9 cellular contexts compared by ENCODE assay signal in the genomic region with DNA sequence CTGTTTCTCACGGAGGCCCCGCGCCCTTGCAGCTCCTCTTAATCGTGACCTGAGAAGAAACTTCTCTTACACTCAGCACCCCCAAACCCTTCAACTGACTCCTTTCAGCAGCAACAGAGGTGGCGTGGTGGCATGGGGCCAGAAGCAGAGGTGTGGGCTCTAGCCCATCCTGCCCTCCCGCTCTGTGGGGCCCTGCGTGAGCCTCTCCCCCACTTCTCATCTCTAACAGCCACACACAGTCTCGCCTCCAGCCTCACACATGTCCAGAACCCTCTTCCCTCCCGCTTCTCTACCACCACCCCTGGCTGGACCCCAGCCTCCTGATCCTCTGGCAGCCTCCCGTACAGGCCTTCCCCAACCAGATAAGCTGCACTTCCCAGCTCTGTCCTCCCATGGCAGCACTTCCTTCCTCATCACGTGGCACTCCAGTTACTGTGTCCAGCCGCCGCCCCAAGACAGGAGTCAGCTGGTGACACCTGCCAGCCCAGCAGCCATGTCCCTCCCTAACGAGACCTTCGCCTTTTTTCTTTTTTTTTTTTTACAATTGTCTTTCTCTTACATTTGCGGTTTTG. TPM values are rescaled to one million over a fixed set of nuclear protein-coding genes. Genes with fewer than 3 reads are reported as not detected.
DNase-seq lines count a peak whose midpoint lies in the region; ATAC-seq, FAIRE-seq and TF ChIP-seq lines count a peak whose summit lies in the region.
"Had no signal": no experiment of that assay in that cellular context is flagged by ENCODE, and none has a peak within 500 bp of the region (broad histone marks: within the 10 kb centered on the region; RNA-seq: fewer than 3 reads in every experiment).

No MANE protein-coding gene starts in this region.

- H2AFZ ChIP-seq in Karpas-422 (ENCODE audit: low read length) (no peak overlapping the region), K562 (ENCODE audit: low read depth, low read length) (no peak overlapping the region)

- H3K4me1 ChIP-seq in Karpas-422 (ENCODE audit: low read length) (peaks cover 10% of the 10 kb centered on the region), K562 (replicated peaks in 1 of 2; ENCODE audit: control insufficient read depth in 2 of 2, insufficient read depth in 2 of 2, low read length in 2 of 2) (peaks cover 37 to 38% of the 10 kb centered on the region in 2 experiments)

- peak; percentile 33 for ATAC-seq in K562
- ATAC-seq in natural killer cell treated with Interleukin-12 subunit alpha and Interleukin-12 subunit beta and Interleukin-15 and Interleukin-18, amount 100 ng/mL, for 72 hours = peak; percentile 20 to 22

- H3K27me3 Mint-ChIP-seq in natural killer cell treated with Interleukin-12 subunit alpha and Interleukin-12 subunit beta and Interleukin-15 and Interleukin-18, amount 100 ng/mL, for 72 hours = no peaks in the 10 kb centered on the region

- no peak overlapping the region for H3K27ac ChIP-seq in Karpas-422 (ENCODE audit: low read length)
- H3K27ac ChIP-seq in K562 (ENCODE audit: extremely low read depth, low read depth, low read length) = no peak overlapping the region

- WGBS in K562 (ENCODE audit: insufficient coverage, low coverage, missing lambda C conversion rate) = 57% methylated on average over 13 of the region's 16 CpGs

- H3K36me3 ChIP-seq in Karpas-422 (ENCODE audit: insufficient read depth, low read length) = no peaks in the 10 kb centered on the region
- peaks cover 10% of the 10 kb centered on the region; the same call in 2 of the 3 replicates for H3K36me3 ChIP-seq in K562 (ENCODE audit: control insufficient read depth, insufficient read depth, low read length)

- H3K9me1 ChIP-seq in K562 (ENCODE audit: control insufficient read depth, insufficient read depth, low read length) = no peaks in the 10 kb centered on the region

- peak; percentile 70 for FAIRE-seq in K562 (lab: Jason Lieb, UNC)
- FAIRE-seq: islet of Langerhans had no signal

- 0 out of 4 replicates have a peak, but pooled peaks of 1 of the 2 experiments have one; percentile 13 for TF ChIP-seq RAD21 in K562 (CRISPR knock-in tag; conservative IDR thresholded peaks at IDR 0.05 in 1 of 2, IDR thresholded peaks at IDR 0.05 in 1 of 2)

- H3K27ac Mint-ChIP-seq in natural killer cell treated with Interleukin-12 subunit alpha and Interleukin-12 subunit beta and Interleukin-15 and Interleukin-18, amount 100 ng/mL, for 72 hours = peak overlapping the region; percentile 94 to 95

- in situ Hi-C loops in K562 (cut with MboI) = no loop called here

- H4K20me1 ChIP-seq in Karpas-422 (ENCODE audit: insufficient read depth, low read depth, low read length) (0 out of 2 replicates have a peak, but pooled peaks cover 3% of the 10 kb centered on the region), K562 (replicated peaks; ENCODE audit: control insufficient read depth, insufficient read depth, low read length) (no peaks in the 10 kb centered on the region)

- H3K9me3 ChIP-seq in Karpas-422 (ENCODE audit: low read length) = no peaks in the 10 kb centered on the region
- no peaks in the 10 kb centered on the region for H3K9me3 ChIP-seq in K562 (replicated peaks; ENCODE audit: control insufficient read depth, insufficient read depth, low read depth, low read length)

- H3K9ac ChIP-seq in Karpas-422 (ENCODE audit: low read length) (peak overlapping the region; percentile 21; the same call in 1 of the 2 replicates), K562 (ENCODE audit: insufficient read depth in 1 of 2, low read depth in 2 of 2, low read length in 2 of 2) (peak overlapping the region in 1 of 2 experiments; percentile 27; a peak in 1 of 4 replicates)

- POLR2A ChIA-PET in K562 (lab: Yijun Ruan, JAX) = interaction anchor here (1.0 to 2.6 kb wide), 3 partner anchors 12 to 35 kb away, joined by 3 to 7 read pairs (median 4); partner anchors contain the start of gene KDM8

- peak overlapping the region; percentile 89 for H3K4me3 Mint-ChIP-seq in natural killer cell treated with Interleukin-12 subunit alpha and Interleukin-12 subunit beta and Interleukin-15 and Interleukin-18, amount 100 ng/mL, for 72 hours

- BruUV-seq in K562 (replicated peaks; lab: Mats Ljungman, UMichigan) = no TSS peak

- TF ChIP-seq EP300 in K562 (IDR thresholded peaks at IDR 0.05; ENCODE audit: low read length) = no peak

- no peaks in the 10 kb centered on the region for H3K79me2 ChIP-seq in Karpas-422 (ENCODE audit: low read length)
- 0 out of 3 replicates have a peak, but pooled peaks cover 4% of the 10 kb centered on the region for H3K79me2 ChIP-seq in K562 (ENCODE audit: control insufficient read depth, insufficient read depth, low read length)

- CTCF ChIA-PET in K562 (lab: Yijun Ruan, JAX; ENCODE audit: low intra/inter-chr PET ratio) = interaction anchor here (1.1 kb wide), 1 partner anchor 131 kb away, joined by 3 read pairs; no protein-coding TSS in a partner anchor

- H3K27me3 ChIP-seq in Karpas-422 (ENCODE audit: low read length) (no peaks in the 10 kb centered on the region), K562 (ENCODE audit: control insufficient read depth in 2 of 2, insufficient read depth in 2 of 2, low read length in 2 of 2) (no peaks in the 10 kb centered on the region)

- H3K4me3 ChIP-seq in Karpas-422 (ENCODE audit: low read length) (no peak overlapping the region), K562 (no peak overlapping the region)

- peaks cover 53 to 60% of the 10 kb centered on the region in 2 donors for H3K4me1 Mint-ChIP-seq in natural killer cell treated with Interleukin-12 subunit alpha and Interleukin-12 subunit beta and Interleukin-15 and Interleukin-18, amount 100 ng/mL, for 72 hours (ENCODE audit: low read depth in 2 of 2)

- peak in 1 of 3 experiments; percentile 16; a peak in 1 of 6 replicates for TF ChIP-seq CTCF in K562 (IDR thresholded peaks at IDR 0.05 in 2 of 3, conservative IDR thresholded peaks at IDR 0.05 in 1 of 3; ENCODE audit: insufficient read depth in 2 of 3, low read depth in 1 of 3, low read length in 3 of 3)

- no peak for TF ChIP-seq POLR2A in K562 (conservative IDR thresholded peaks at IDR 0.05)

- H3K36me3 Mint-ChIP-seq in natural killer cell treated with Interleukin-12 subunit alpha and Interleukin-12 subunit beta and Interleukin-15 and Interleukin-18, amount 100 ng/mL, for 72 hours = no peaks in the 10 kb centered on the region

- H3K4me2 ChIP-seq in Karpas-422 (ENCODE audit: low read depth, low read length, poor library complexity, severe bottlenecking) (no peak overlapping the region), K562 (ENCODE audit: insufficient read depth, low read length) (no peak overlapping the region)

- intact Hi-C loops in K562 (cut with micrococcal nuclease) = no loop called here

- H3K9me2 ChIP-seq in Karpas-422 (replicated peaks; ENCODE audit: insufficient read depth, low read length) = no peaks in the 10 kb centered on the region

- peak; percentile 50 for DNase-seq in activated gamma-delta T cell treated with Interleukin-2 at 50 U/mL for 16 hours
- DNase-seq in activated gamma-delta T cell (lab: John Stamatoyannopoulos, UW) = no peak
- DNase-seq in Karpas-422 = no peak
- peak in 3 of 4 experiments; percentile 25 to 56 (median 36) for DNase-seq in K562 (ENCODE audit: extremely low read depth in 1 of 4, low spot score in 3 of 4)
- no peak for DNase-seq in natural killer cell treated with Interleukin-12 subunit alpha and Interleukin-12 subunit beta and Interleukin-15 and Interleukin-18, amount 100 ng/mL, for 72 hours (ENCODE audit: low spot score)
- no peak for DNase-seq in NCI-H146 (lab: John Stamatoyannopoulos, UW)
- no peak for DNase-seq in DMS 273 (lab: John Stamatoyannopoulos, UW; ENCODE audit: unreplicated experiment)
- no peak for DNase-seq in NCI-H1417 (lab: John Stamatoyannopoulos, UW)

- no peaks in the 10 kb centered on the region for H3K9me3 Mint-ChIP-seq in natural killer cell treated with Interleukin-12 subunit alpha and Interleukin-12 subunit beta and Interleukin-15 and Interleukin-18, amount 100 ng/mL, for 72 hours

RNA-seq across cellular contexts. Expression of gene NSMCE1, which starts 30.5 kb away (rescaled TPM):
- 59.2 and 77.8 TPM in 2 replicates for total RNA-seq in Karpas-422 (2014; rRNA removed; shearing (Covaris generic); ENCODE audit: low replicate concordance)
- total RNA-seq in K562 (2011; cell fraction: chromatin; rRNA removed; ENCODE audit: low replicate concordance) = 22.3 and 37.0 TPM in 2 replicates
- 23.3 and 23.8 TPM in 2 replicates for total RNA-seq in K562 (2011; cell fraction: nucleolus; rRNA removed)
- total RNA-seq in K562 (2011; cell fraction: nucleoplasm; rRNA removed) = 19.3 and 24.7 TPM in 2 replicates
- total RNA-seq in K562 (2014; rRNA removed) = 61.5 and 69.8 TPM in 2 replicates
- 50.6 and 57.1 TPM in 2 replicates for total RNA-seq in K562 (2014; rRNA removed; fragmentation: Illumina TruSeq; extraction: Trizol)
- total RNA-seq in K562 (2015; rRNA removed; fragmentation: Illumina TruSeq; extraction: Trizol) = 50.6 and 56.0 TPM in 2 replicates
- 59.5 and 68.2 TPM in 2 replicates for total RNA-seq in K562 (2021)
- polyA plus RNA-seq in K562 (2011; rRNA removed) = 48.6 and 52.1 TPM in 2 replicates
- polyA plus RNA-seq in K562 (2011; cell fraction: cytosol; rRNA removed) = 38.3 and 39.1 TPM in 2 replicates
- 18.3 and 19.4 TPM in 2 replicates for polyA plus RNA-seq in K562 (2011; cell fraction: nucleus; rRNA removed)
- polyA plus RNA-seq in K562 (2012) = 99.9 and 101 TPM in 2 replicates
- polyA plus RNA-seq in K562 (2014; fragmentation: Illumina TruSeq; extraction: Trizol) = 77.9 and 79.2 TPM in 2 replicates
- polyA plus RNA-seq in K562 (2014; fragmentation: Nextera tagmentation; extraction: Ambion mirVana) = 100 to 1,000 TPM; 154 to 163 TPM
- polyA plus RNA-seq in K562 (2014; rRNA removed) = 61.6 and 63.5 TPM in 2 replicates
- 39.9 and 49.7 TPM in 2 replicates for polyA minus RNA-seq in K562 (2011; rRNA and poly(A)+ RNA removed)
- polyA minus RNA-seq in K562 (2011; cell fraction: cytosol; rRNA and poly(A)+ RNA removed) = 17.9 and 18.6 TPM in 2 replicates
- polyA minus RNA-seq in K562 (2011; cell fraction: nucleus; rRNA and poly(A)+ RNA removed) = 7.3 and 15.7 TPM in 2 replicates
- 10 to 100 TPM; 37.7 to 50.4 TPM for total RNA-seq in natural killer cell treated with Interleukin-12 subunit alpha and Interleukin-12 subunit beta and Interleukin-15 and Interleukin-18, amount 100 ng/mL, for 72 hours

RNA-seq across cellular contexts. Expression of gene KDM8, which starts 34.8 kb away (rescaled TPM):
- 1.9 and 3.1 TPM in 2 replicates for total RNA-seq in Karpas-422 (2014; rRNA removed; shearing (Covaris generic); ENCODE audit: low replicate concordance)
- total RNA-seq in K562 (2011; cell fraction: chromatin; rRNA removed; ENCODE audit: low replicate concordance) = 18.0 and 41.3 TPM in 2 replicates
- total RNA-seq in K562 (2011; cell fraction: nucleolus; rRNA removed) = 24.1 and 25.0 TPM in 2 replicates
- total RNA-seq in K562 (2011; cell fraction: nucleoplasm; rRNA removed) = 21.2 and 27.1 TPM in 2 replicates
- total RNA-seq in K562 (2014; rRNA removed) (6.4 and 10.8 TPM in 2 replicates), K562 (2014; rRNA removed; fragmentation: Illumina TruSeq; extraction: Trizol) (2.6 and 5.3 TPM in 2 replicates), K562 (2015; rRNA removed; fragmentation: Illumina TruSeq; extraction: Trizol) (5.9 and 8.4 TPM in 2 replicates), K562 (2021) (9.1 TPM in 2 replicates)
- polyA plus RNA-seq in K562 (2011; rRNA removed) (3.8 and 5.2 TPM in 2 replicates), K562 (2014; fragmentation: Illumina TruSeq; extraction: Trizol) (5.4 and 7.5 TPM in 2 replicates), K562 (2014; fragmentation: Nextera tagmentation; extraction: Ambion mirVana) (under 1 TPM; 0.61 to 0.66 TPM), K562 (2014; rRNA removed) (6.4 and 7.0 TPM in 2 replicates)
- 4.5 and 35.4 TPM in 2 replicates for polyA plus RNA-seq in K562 (2011; cell fraction: cytosol; rRNA removed)
- 8.8 and 15.0 TPM in 2 replicates for polyA plus RNA-seq in K562 (2011; cell fraction: nucleus; rRNA removed)
- polyA plus RNA-seq in K562 (2012) = 5.4 and 5.7 TPM in 2 replicates
- 8.7 and 10.1 TPM in 2 replicates for polyA minus RNA-seq in K562 (2011; rRNA and poly(A)+ RNA removed)
- 2.2 and 3.5 TPM in 2 replicates for polyA minus RNA-seq in K562 (2011; cell fraction: cytosol; rRNA and poly(A)+ RNA removed)
- polyA minus RNA-seq in K562 (2011; cell fraction: nucleus; rRNA and poly(A)+ RNA removed) = 9.0 and 9.8 TPM in 2 replicates
- 10 to 100 TPM in 1 of 2 donors, 1 to 10 TPM in 1; 7.3 to 12.0 TPM for total RNA-seq in natural killer cell treated with Interleukin-12 subunit alpha and Interleukin-12 subunit beta and Interleukin-15 and Interleukin-18, amount 100 ng/mL, for 72 hours

Comparison
In these comparisons a context has a peak if more than half of its experiments do, and no peak if none do; other contexts are left out.
1. DNase-seq: peak in activated gamma-delta T cell treated with Interleukin-2 at 50 U/mL for 16 hours (single experiment) and K562 (3 of 4); none in activated gamma-delta T cell (single experiment), Karpas-422 (single experiment), natural killer cell treated with Interleukin-12 subunit alpha and Interleukin-12 subunit beta and Interleukin-15 and Interleukin-18, amount 100 ng/mL, for 72 hours (single experiment), NCI-H146 (single experiment), DMS 273 (single experiment) and NCI-H1417 (0 of 3).